ENCODE assay signal across 8 cellular contexts in genomic region chr1:43649131-43649477, GRCh38. TPM values are rescaled to one million over a fixed set of nuclear protein-coding genes. Genes with fewer than 3 reads are reported as not detected.
DNase-seq lines count a peak whose midpoint lies in the region; ATAC-seq, FAIRE-seq and TF ChIP-seq lines count a peak whose summit lies in the region.
"Not testable (repeated sequence)": the region's sequence is repeated elsewhere in the genome, so short reads cannot be mapped to it uniquely, and the experiment has no call there.

No MANE protein-coding gene starts in this region.

- not testable (repeated sequence) for TF ChIP-seq POLR2A in lower leg skin (IDR thresholded peaks at IDR 0.05)

- not testable (repeated sequence) for TF ChIP-seq CTCF in CD4-positive, alpha-beta T cell (IDR thresholded peaks at IDR 0.05); brain microvascular endothelial cell (IDR thresholded peaks at IDR 0.05; ENCODE audit: low read depth, low read length, missing control alignments); fibroblast of mammary gland (conservative IDR thresholded peaks at IDR 0.05; ENCODE audit: control insufficient read depth, insufficient read depth, low read depth, low read length); lower leg skin (IDR thresholded peaks at IDR 0.05); pancreas (IDR thresholded peaks at IDR 0.05)

- peaks cover 12% of the 10 kb centered on the region for H3K36me3 ChIP-seq in Karpas-422 (ENCODE audit: insufficient read depth, low read length)
- H3K36me3 ChIP-seq in brain microvascular endothelial cell (replicated peaks); pancreas: not testable (repeated sequence)
- peaks cover 10% of the 10 kb centered on the region for H3K36me3 ChIP-seq in thymus (ENCODE audit: control insufficient read depth, insufficient read depth)

- H3K27me3 ChIP-seq in CD4-positive, alpha-beta T cell (ENCODE audit: control insufficient read depth, insufficient read depth, low read length); Karpas-422 (ENCODE audit: low read length); brain microvascular endothelial cell (replicated peaks); pancreas; thymus (ENCODE audit: control insufficient read depth, insufficient read depth): not testable (repeated sequence)

- peak overlapping the region; percentile 79 for H3K4me2 ChIP-seq in Karpas-422 (ENCODE audit: low read depth, low read length, poor library complexity, severe bottlenecking)

- intact Hi-C loops in CD4-positive, alpha-beta T cell (cut with DNase I, micrococcal nuclease) = loop anchor here in 1 of 2 experiments (2.0 kb wide), 1 partner anchor 298 kb away; the partner anchor contains the start of gene IPO13
- intact Hi-C loops in activated CD4-positive, alpha-beta T cell treated with anti-CD3 and anti-CD28 coated beads, Interleukin-2, amount 10 ng/mL, durations not matched to agents 24 days and 14 days (cut with micrococcal nuclease) = loop anchor here (5.0 kb wide), 2 partner anchors 282 to 422 kb away; partner anchors contain the start of gene ELOVL1
- intact Hi-C loops in lower leg skin (cut with DNase I; ENCODE audit: low total_unique reads); pancreas (cut with DNase I): not testable (repeated sequence)

- peak overlapping the region; percentile 90 for H3K27ac Mint-ChIP-seq in CD4-positive, alpha-beta T cell
- H3K27ac Mint-ChIP-seq in activated CD4-positive, alpha-beta T cell treated with anti-CD3 and anti-CD28 coated beads, Interleukin-2, amount 10 ng/mL, durations not matched to agents 24 days and 14 days = peak overlapping the region; percentile 98

- peaks cover 36% of the 10 kb centered on the region for H3K4me1 Mint-ChIP-seq in CD4-positive, alpha-beta T cell (ENCODE audit: low read depth)
- peaks cover 23% of the 10 kb centered on the region for H3K4me1 Mint-ChIP-seq in activated CD4-positive, alpha-beta T cell treated with anti-CD3 and anti-CD28 coated beads, Interleukin-2, amount 10 ng/mL, durations not matched to agents 24 days and 14 days

- H3K9me3 Mint-ChIP-seq in CD4-positive, alpha-beta T cell; activated CD4-positive, alpha-beta T cell treated with anti-CD3 and anti-CD28 coated beads, Interleukin-2, amount 10 ng/mL, durations not matched to agents 24 days and 14 days: not testable (repeated sequence)

- peak overlapping the region; percentile 98 for H3K4me3 Mint-ChIP-seq in CD4-positive, alpha-beta T cell
- peak overlapping the region; percentile 91 for H3K4me3 Mint-ChIP-seq in activated CD4-positive, alpha-beta T cell treated with anti-CD3 and anti-CD28 coated beads, Interleukin-2, amount 10 ng/mL, durations not matched to agents 24 days and 14 days

- peaks cover 36% of the 10 kb centered on the region for H3K79me2 ChIP-seq in Karpas-422 (ENCODE audit: low read length)

- H3K36me3 Mint-ChIP-seq in CD4-positive, alpha-beta T cell (ENCODE audit: low read depth) = peaks cover 29% of the 10 kb centered on the region
- H3K36me3 Mint-ChIP-seq in activated CD4-positive, alpha-beta T cell treated with anti-CD3 and anti-CD28 coated beads, Interleukin-2, amount 10 ng/mL, durations not matched to agents 24 days and 14 days (ENCODE audit: low read depth) = not testable (repeated sequence)

- peak overlapping the region; percentile 84 for H3K9ac ChIP-seq in Karpas-422 (ENCODE audit: low read length)

- POLR2A ChIA-PET in CD4-positive, alpha-beta T cell (lab: Charles Lee) = interaction anchor here (0.8 to 2.8 kb wide), 9 partner anchors 9 to 991 kb away, joined by 3 to 33 read pairs (median 4); partner anchors contain the start of genes CFAP57, EBNA1BP2, HYI and PPIH

- H3K4me1 ChIP-seq in Karpas-422 (ENCODE audit: low read length) = peaks cover 35% of the 10 kb centered on the region
- H3K4me1 ChIP-seq in pancreas = peaks cover 12 to 17% (median 15%) of the 10 kb centered on the region in 3 donors
- H3K4me1 ChIP-seq in thymus (ENCODE audit: control insufficient read depth, insufficient read depth, low read length) = peaks cover 13% of the 10 kb centered on the region

- H3K27ac ChIP-seq in CD4-positive, alpha-beta T cell (ENCODE audit: low read depth, low read length); Karpas-422 (ENCODE audit: low read length): not testable (repeated sequence)
- H3K27ac ChIP-seq in brain microvascular endothelial cell = peak overlapping the region; percentile 83
- peak overlapping the region in 2 of 4 donors; percentile 90 to 97 for H3K27ac ChIP-seq in pancreas
- peak overlapping the region; percentile 80 for H3K27ac ChIP-seq in thymus (ENCODE audit: low read depth)

- CTCF ChIA-PET in CD4-positive, alpha-beta T cell (lab: Charles Lee) = interaction anchor here (0.6 to 1.9 kb wide), 2 partner anchors 58 to 576 kb away, joined by 3 to 6 read pairs; partner anchors contain the start of gene ST3GAL3

- H3K27me3 Mint-ChIP-seq in CD4-positive, alpha-beta T cell = not testable (repeated sequence)
- H3K27me3 Mint-ChIP-seq in activated CD4-positive, alpha-beta T cell treated with anti-CD3 and anti-CD28 coated beads, Interleukin-2, amount 10 ng/mL, durations not matched to agents 24 days and 14 days = peaks cover 12% of the 10 kb centered on the region

- ATAC-seq in CD4-positive, alpha-beta T cell (ENCODE audit: poor library complexity); pancreas: not testable (repeated sequence)

- WGBS in lower leg skin, 2 donors = 19 to 21% methylated on average over 16 of the region's 16 CpGs
- WGBS in pancreas, 2 donors = 22 to 27% methylated on average over 15 to 16 of the region's 16 CpGs
- WGBS in thymus = 33% methylated on average over 16 of the region's 16 CpGs

- H3K9me2 ChIP-seq in Karpas-422 (replicated peaks; ENCODE audit: insufficient read depth, low read length) = not testable (repeated sequence)

- H3K4me3 ChIP-seq in Karpas-422 (ENCODE audit: low read length) (peak overlapping the region; percentile 98), brain microvascular endothelial cell (ENCODE audit: low read depth, low read length) (peak overlapping the region; percentile 96), fibroblast of mammary gland (ENCODE audit: control insufficient read depth, low read depth, low read length) (peak overlapping the region; percentile 98), lower leg skin (ENCODE audit: low read depth, poor library complexity, severe bottlenecking) (peak overlapping the region; percentile 35), pancreas (peak overlapping the region; percentile 46 to 78 (median 69)), thymus (ENCODE audit: low read length) (peak overlapping the region; percentile 98)

- FAIRE-seq in pancreas (lab: Jason Lieb, UNC) = not testable (repeated sequence)

- not testable (repeated sequence) for H3K9me3 ChIP-seq in CD4-positive, alpha-beta T cell (ENCODE audit: control insufficient read depth, low read length); Karpas-422 (ENCODE audit: low read length); pancreas; thymus (ENCODE audit: control insufficient read depth)

- not testable (repeated sequence) for DNase-seq in CD4-positive, alpha-beta T cell; Karpas-422; activated CD4-positive, alpha-beta T cell treated with anti-CD3 and anti-CD28 coated beads, Interleukin-2, amount 10 ng/mL, durations not matched to agents 24 days and 14 days; brain microvascular endothelial cell; fibroblast of mammary gland (ENCODE audit: low read depth); lower leg skin (ENCODE audit: low spot score in 2 of 2)
- DNase-seq in pancreas = peak in 1 of 6 donors; percentile 29

- H4K20me1 ChIP-seq in Karpas-422 (ENCODE audit: insufficient read depth, low read depth, low read length) = peaks cover 14% of the 10 kb centered on the region

- H2AFZ ChIP-seq in Karpas-422 (ENCODE audit: low read length) = 0 out of 2 replicates have a peak overlapping the region, but pooled peaks have one; percentile 66

- in situ Hi-C loops in brain microvascular endothelial cell (cut with HindIII; ENCODE audit: low pct_ligation_motif_present, low sequenced_read_pairs) = not testable (repeated sequence)

RNA-seq across cellular contexts. Expression of gene KDM4A, which starts 0.8 kb away (rescaled TPM):
- 10 to 100 TPM; 17.4 to 21.2 TPM for total RNA-seq in CD4-positive, alpha-beta T cell
- total RNA-seq in Karpas-422 (2014; rRNA removed; shearing (Covaris generic); ENCODE audit: low replicate concordance) = 34.5 and 35.5 TPM in 2 replicates
- total RNA-seq in activated CD4-positive, alpha-beta T cell treated with anti-CD3 and anti-CD28 coated beads, Interleukin-2, amount 10 ng/mL, durations not matched to agents 24 days and 14 days = 25.3 and 27.0 TPM in 2 replicates
- 10 to 100 TPM; 28.9 to 53.5 (median 37.6) TPM for total RNA-seq in lower leg skin
- total RNA-seq in pancreas = 10 to 100 TPM in 5 of 6 donors, 1 to 10 TPM in 1; 8.5 to 25.8 (median 14.1) TPM
- 1 to 10 TPM; 9.0 to 9.9 TPM for polyA plus RNA-seq in pancreas
- polyA plus RNA-seq in thymus = 12.2 TPM

RNA-seq across cellular contexts. Expression of gene ST3GAL3, which starts 58.2 kb away (rescaled TPM):
- 10 to 100 TPM; 17.6 to 20.5 TPM for total RNA-seq in CD4-positive, alpha-beta T cell
- total RNA-seq in Karpas-422 (2014; rRNA removed; shearing (Covaris generic); ENCODE audit: low replicate concordance) = 19.4 and 33.1 TPM in 2 replicates
- 18.1 and 20.7 TPM in 2 replicates for total RNA-seq in activated CD4-positive, alpha-beta T cell treated with anti-CD3 and anti-CD28 coated beads, Interleukin-2, amount 10 ng/mL, durations not matched to agents 24 days and 14 days
- total RNA-seq in lower leg skin (10 to 100 TPM in 1 of 4 donors, 1 to 10 TPM in 3; 6.9 to 10.5 (median 8.0) TPM), pancreas (1 to 10 TPM; 5.6 to 9.5 (median 7.5) TPM)
- polyA plus RNA-seq in pancreas (10 to 100 TPM; 10.2 to 11.4 TPM), thymus (10.1 TPM)

Comparison
In these comparisons a context has a peak if more than half of its experiments do, and no peak if none do; other contexts are left out.
1. H3K4me3 ChIP-seq: peak in every context shown above with its lines; median percentile 98 in Karpas-422; 98 in fibroblast of mammary gland; 98 in thymus; 96 in brain microvascular endothelial cell; 69 in pancreas; 35 in lower leg skin.